Comparison of ENCODE assay signal across 15 cellular contexts in genomic region chr13:40706439-40706838, GRCh38. TPM values are rescaled to one million over a fixed set of nuclear protein-coding genes. Genes with fewer than 3 reads are reported as not detected.
A peak's percentile ranks its signal among the peaks of the same experiment; 100 is the strongest.
DNase-seq lines count a peak whose midpoint lies in the region; ATAC-seq and TF ChIP-seq lines count a peak whose summit lies in the region.
"Had no signal": no experiment of that assay in that cellular context is flagged by ENCODE, and none has a peak within 500 bp of the region (broad histone marks: within the 10 kb centered on the region; RNA-seq: fewer than 3 reads in every experiment).

No MANE protein-coding gene starts in this region.

- H3K9me2 ChIP-seq in SU-DHL-6 (replicated peaks; ENCODE audit: insufficient read depth, low read length): no peaks in the 10 kb centered on the region

- no peaks in the 10 kb centered on the region for H3K79me2 ChIP-seq in DND-41 (ENCODE audit: insufficient read depth, low read length)
- H3K79me2 ChIP-seq in SU-DHL-6 (ENCODE audit: insufficient read depth, low read length): no peaks in the 10 kb centered on the region

- peaks cover 16% of the 10 kb centered on the region for H3K9me3 Mint-ChIP-seq in activated CD8-positive, alpha-beta memory T cell treated with anti-CD3 and anti-CD28 coated beads, Interleukin-2, amount 10 ng/mL, durations not matched to agents 7 days and 5 days (ENCODE audit: low read depth)
- H3K9me3 Mint-ChIP-seq in effector memory CD8-positive, alpha-beta T cell: peaks cover 0 to 7% of the 10 kb centered on the region in 2 donors

- peaks cover 12% of the 10 kb centered on the region for H3K4me1 Mint-ChIP-seq in activated CD8-positive, alpha-beta memory T cell treated with anti-CD3 and anti-CD28 coated beads, Interleukin-2, amount 10 ng/mL, durations not matched to agents 7 days and 5 days
- H3K4me1 Mint-ChIP-seq in effector memory CD8-positive, alpha-beta T cell (ENCODE audit: low read depth in 2 of 2): peaks cover 0 to 5% of the 10 kb centered on the region in 2 donors

- DNase-seq in activated CD8-positive, alpha-beta memory T cell treated with anti-CD3 and anti-CD28 coated beads, Interleukin-2, amount 10 ng/mL, durations not matched to agents 7 days and 5 days: no peak
- no peak for DNase-seq in activated CD8-positive, alpha-beta memory T cell treated with anti-CD3 and anti-CD28 coated beads, Interleukin-2, amount 50 U/mL, for 4 hours
- DNase-seq in DND-41: peak; percentile 18
- DNase-seq in effector memory CD8-positive, alpha-beta T cell: no peak
- no peak for DNase-seq in head of caudate nucleus
- DNase-seq: EL, GOT3, KG1, NCI-H1417 treated with DMSO at 0.1 percent for 48 hours, NCI-H1930, NCI-H774, PC-9 had no signal

- H3K9me3 ChIP-seq in DND-41 (ENCODE audit: insufficient read depth, low read length, severe bottlenecking) (no peaks in the 10 kb centered on the region), SU-DHL-6 (ENCODE audit: insufficient read depth, low read length) (no peaks in the 10 kb centered on the region)

- H3K4me2 ChIP-seq in DND-41 (ENCODE audit: insufficient read depth, low read length): no peak overlapping the region
- peak overlapping the region; percentile 46 for H3K4me2 ChIP-seq in SU-DHL-6 (ENCODE audit: low read depth, low read length, poor library complexity, severe bottlenecking)
- H3K4me2 ChIP-seq: BLaER1, PC-9 had no signal

- H2AFZ ChIP-seq in DND-41 (ENCODE audit: low read depth, low read length) (no peak overlapping the region), SU-DHL-6 (ENCODE audit: low read depth, low read length, severe bottlenecking) (no peak overlapping the region)
- H2AFZ ChIP-seq: PC-9 had no signal

- no peak overlapping the region for H3K4me3 Mint-ChIP-seq in activated CD8-positive, alpha-beta memory T cell treated with anti-CD3 and anti-CD28 coated beads, Interleukin-2, amount 10 ng/mL, durations not matched to agents 7 days and 5 days
- H3K4me3 Mint-ChIP-seq in effector memory CD8-positive, alpha-beta T cell: no peak overlapping the region

- H3K4me1 ChIP-seq in DND-41 (ENCODE audit: insufficient read depth, low read length): no peaks in the 10 kb centered on the region
- H3K4me1 ChIP-seq: BLaER1 had no signal

- no peaks in the 10 kb centered on the region for H4K20me1 ChIP-seq in DND-41 (ENCODE audit: insufficient read depth, low read length)
- no peaks in the 10 kb centered on the region for H4K20me1 ChIP-seq in SU-DHL-6 (ENCODE audit: low read depth, low read length)
- H4K20me1 ChIP-seq: BLaER1 had no signal

- CTCF ChIA-PET in activated CD8-positive, alpha-beta memory T cell treated with anti-CD3 and anti-CD28 coated beads, Interleukin-2, amount 10 ng/mL, durations not matched to agents 7 days and 5 days (lab: Charles Lee): no interaction called here

- no peak overlapping the region for H3K9ac ChIP-seq in DND-41 (ENCODE audit: low read depth, low read length)
- H3K9ac ChIP-seq in SU-DHL-6 (ENCODE audit: low read length): peak overlapping the region; percentile 41
- H3K9ac ChIP-seq: BLaER1 had no signal

- H3K36me3 Mint-ChIP-seq in activated CD8-positive, alpha-beta memory T cell treated with anti-CD3 and anti-CD28 coated beads, Interleukin-2, amount 10 ng/mL, durations not matched to agents 7 days and 5 days: peaks cover 12% of the 10 kb centered on the region
- H3K36me3 Mint-ChIP-seq in effector memory CD8-positive, alpha-beta T cell (ENCODE audit: insufficient read depth): no peaks in the 10 kb centered on the region

- H3K27me3 ChIP-seq in DND-41 (ENCODE audit: insufficient read depth, low read length, poor library complexity) (no peaks in the 10 kb centered on the region), SU-DHL-6 (ENCODE audit: low read length) (no peaks in the 10 kb centered on the region)
- H3K27me3 ChIP-seq: BLaER1 had no signal

- peaks cover 43% of the 10 kb centered on the region for H3F3A ChIP-seq in SU-DHL-6 (ENCODE audit: insufficient read depth)

- H3K27ac Mint-ChIP-seq in activated CD8-positive, alpha-beta memory T cell treated with anti-CD3 and anti-CD28 coated beads, Interleukin-2, amount 10 ng/mL, durations not matched to agents 7 days and 5 days: no peak overlapping the region
- no peak overlapping the region for H3K27ac Mint-ChIP-seq in effector memory CD8-positive, alpha-beta T cell

- H3K27me3 Mint-ChIP-seq in activated CD8-positive, alpha-beta memory T cell treated with anti-CD3 and anti-CD28 coated beads, Interleukin-2, amount 10 ng/mL, durations not matched to agents 7 days and 5 days: no peaks in the 10 kb centered on the region
- no peaks in the 10 kb centered on the region for H3K27me3 Mint-ChIP-seq in effector memory CD8-positive, alpha-beta T cell

- TF ChIP-seq CTCF in DND-41 (IDR thresholded peaks at IDR 0.05; ENCODE audit: borderline replicate concordance, extremely low read depth, low read length, poor library complexity, severe bottlenecking) (no peak), SU-DHL-6 (IDR thresholded peaks at IDR 0.05; ENCODE audit: insufficient read depth, low read length, poor library complexity, severe bottlenecking) (no peak)

- H3K36me3 ChIP-seq in DND-41 (ENCODE audit: insufficient read depth, low read length): no peaks in the 10 kb centered on the region
- H3K36me3 ChIP-seq in SU-DHL-6 (ENCODE audit: low read length): peaks cover 2% of the 10 kb centered on the region; the same call in 1 of the 2 replicates
- H3K36me3 ChIP-seq: BLaER1 had no signal

- ATAC-seq in activated CD8-positive, alpha-beta memory T cell treated with anti-CD3 and anti-CD28 coated beads, Interleukin-2, amount 10 ng/mL, durations not matched to agents 7 days and 5 days: peak; percentile 30
- ATAC-seq in DND-41 (ENCODE audit: insufficient read depth, low read depth) (peak; percentile 85), GM19035 (IDR thresholded peaks at IDR 0.05; ENCODE audit: unreplicated experiment) (no peak)
- ATAC-seq in effector memory CD8-positive, alpha-beta T cell (replicated peaks): peak; percentile 26

- intact Hi-C loops in head of caudate nucleus (cut with DNase I): no loop called here

- H3K4me3 ChIP-seq in DND-41 (ENCODE audit: low read depth in 1 of 2, low read length in 2 of 2) (no peak overlapping the region), SU-DHL-6 (ENCODE audit: insufficient read depth, low read length, poor library complexity, severe bottlenecking) (no peak overlapping the region)
- H3K4me3 ChIP-seq: BLaER1, PC-9 had no signal

- H3K27ac ChIP-seq in DND-41 (ENCODE audit: low read length) (no peak overlapping the region), SU-DHL-6 (ENCODE audit: low read depth, low read length) (peak overlapping the region; percentile 97)
- H3K27ac ChIP-seq: BLaER1, PC-9 had no signal

RNA-seq across cellular contexts. Expression of gene FOXO1, which starts 40.0 kb away (rescaled TPM):
- 10 to 100 TPM; 20.2 to 27.1 TPM for total RNA-seq in activated CD8-positive, alpha-beta memory T cell treated with anti-CD3 and anti-CD28 coated beads, Interleukin-2, amount 10 ng/mL, durations not matched to agents 7 days and 5 days
